11 cellular contexts compared by ENCODE assay signal in the genomic region with DNA sequence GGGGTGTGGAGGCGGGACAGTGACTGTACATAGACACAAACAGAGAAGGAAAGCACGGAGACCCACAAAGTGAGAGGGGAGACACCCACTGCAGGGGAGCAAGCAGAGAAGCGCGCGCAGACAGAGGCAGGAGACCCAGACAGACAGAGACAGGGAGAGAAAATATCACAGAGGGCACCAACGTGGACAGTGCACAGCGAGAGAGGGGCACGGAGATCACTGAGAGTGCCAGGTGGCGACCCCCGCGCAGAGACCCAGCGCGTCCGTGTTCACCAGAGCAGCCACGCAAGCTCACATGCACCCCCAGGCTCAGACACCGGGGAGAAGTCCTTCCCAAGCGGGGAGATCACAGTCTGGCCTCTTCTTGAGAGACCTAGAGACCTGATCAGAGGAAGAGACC. TPM values are rescaled to one million over a fixed set of nuclear protein-coding genes. Genes with fewer than 3 reads are reported as not detected.
DNase-seq lines count a peak whose midpoint lies in the region; ATAC-seq and TF ChIP-seq lines count a peak whose summit lies in the region.
"Had no signal": no experiment of that assay in that cellular context is flagged by ENCODE, and none has a peak within 500 bp of the region (broad histone marks: within the 10 kb centered on the region; RNA-seq: fewer than 3 reads in every experiment).

No MANE protein-coding gene starts in this region.

- no peak overlapping the region for H4K5ac ChIP-seq in H9 (ENCODE audit: insufficient read length, low read depth, low read length)

- no peak overlapping the region for H4K8ac ChIP-seq in H9 (replicated peaks; ENCODE audit: insufficient read length, low read depth, low read length)

- H3K56ac ChIP-seq in H9 (ENCODE audit: insufficient read length, low read depth, low read length), result no peak overlapping the region

- H3K27me3 ChIP-seq in AG04450 (ENCODE audit: control insufficient read depth, insufficient read depth, low read length), result peaks cover 10% of the 10 kb centered on the region
- peaks cover 3% of the 10 kb centered on the region; the same call in 1 of the 2 replicates for H3K27me3 ChIP-seq in H9 (ENCODE audit: insufficient read depth, low read length)

- CTCF ChIA-PET in AG04450 (lab: Charles Lee), result interaction anchor here (1.0 to 3.2 kb wide), 6 partner anchors 29 to 122 kb away, joined by 4 to 33 read pairs (median 5); no protein-coding TSS in a partner anchor

- H3K4me1 ChIP-seq in H9 (ENCODE audit: insufficient read depth, low read length) (peaks cover 4% of the 10 kb centered on the region; the same call in 1 of the 2 replicates), mesodermal cell (ENCODE audit: control insufficient read depth, insufficient read depth, low read length, poor library complexity, severe bottlenecking) (no peaks in the 10 kb centered on the region)

- H3K79me1 ChIP-seq in H9 (ENCODE audit: insufficient read depth, low read depth, low read length, poor library complexity, severe bottlenecking), result no peaks in the 10 kb centered on the region

- H3K4me3 Mint-ChIP-seq in H9 (peak overlapping the region; percentile 71 to 89), chondrocyte (ENCODE audit: unreplicated experiment) (peak overlapping the region; percentile 22), immature natural killer cell (peak overlapping the region in 1 of 5 donors; percentile 38)

- H2BK120ac ChIP-seq in H9 (ENCODE audit: low read depth, low read length, poor library complexity, severe bottlenecking), result no peak overlapping the region

- H2BK12ac ChIP-seq in H9 (ENCODE audit: insufficient read length, low read depth, low read length), result no peak overlapping the region

- no peak overlapping the region for H2BK20ac ChIP-seq in H9 (ENCODE audit: low read depth, low read length, poor library complexity, severe bottlenecking)

- H4K91ac ChIP-seq in H9 (ENCODE audit: insufficient read length, low read depth, low read length), result no peak overlapping the region

- H3K4me1 Mint-ChIP-seq in H9 (peaks cover 38 to 56% of the 10 kb centered on the region in 2 experiments), chondrocyte (ENCODE audit: low read depth) (peaks cover 20% of the 10 kb centered on the region), immature natural killer cell (peaks cover 24 to 29% of the 10 kb centered on the region in 2 donors)

- TF ChIP-seq CTCF in AG04450 (IDR thresholded peaks at IDR 0.05; ENCODE audit: low read depth, low read length), result no peak
- TF ChIP-seq CTCF in H9 (conservative IDR thresholded peaks at IDR 0.05), result no peak
- TF ChIP-seq CTCF in chondrocyte (IDR thresholded peaks at IDR 0.05), result no peak

- no peaks in the 10 kb centered on the region for H4K20me1 ChIP-seq in H9 (ENCODE audit: control insufficient read depth, insufficient read depth, insufficient read length)

- no peak overlapping the region for H2BK5ac ChIP-seq in H9 (ENCODE audit: insufficient read length, low read length)

- peaks cover 2% of the 10 kb centered on the region for H3K36me3 ChIP-seq in mesodermal cell (ENCODE audit: control insufficient read depth, insufficient read depth, low read length)

- no peak overlapping the region for H2AFZ ChIP-seq in H9 (ENCODE audit: low read length)

- no peak overlapping the region for H3K18ac ChIP-seq in H9 (ENCODE audit: insufficient read length, low read depth, low read length)

- peaks cover 0 to 6% (median 0%) of the 10 kb centered on the region in 3 experiments; a peak in 3 of 7 replicates for H3K36me3 Mint-ChIP-seq in H9 (ENCODE audit: insufficient read depth in 1 of 3, low read depth in 3 of 3)
- H3K36me3 Mint-ChIP-seq in chondrocyte (ENCODE audit: low read depth), result peaks cover 5% of the 10 kb centered on the region
- H3K36me3 Mint-ChIP-seq in immature natural killer cell, result peaks cover 4 to 6% (median 5%) of the 10 kb centered on the region in 3 donors

- no peak overlapping the region for H3T11ph ChIP-seq in H9 (ENCODE audit: low read length)

- H3K4me3 ChIP-seq in AG04450 (ENCODE audit: low read depth, low read length) (peak overlapping the region; percentile 59), mesodermal cell (ENCODE audit: extremely low read depth, insufficient read depth, low read length, poor library complexity, severe bottlenecking) (peak overlapping the region; percentile 68)

- H3K27me3 Mint-ChIP-seq in H9 (ENCODE audit: low read depth), result peaks cover 88% of the 10 kb centered on the region
- peaks cover 75% of the 10 kb centered on the region for H3K27me3 Mint-ChIP-seq in chondrocyte (ENCODE audit: low read depth)
- peaks cover 18 to 47% (median 25%) of the 10 kb centered on the region in 3 donors for H3K27me3 Mint-ChIP-seq in immature natural killer cell (ENCODE audit: low read depth in 3 of 3)

- ATAC-seq in activated CD4-positive, CD25-positive, alpha-beta regulatory T cell treated with anti-CD3 and anti-CD28 coated beads, Interleukin-2, amount 50 U/mL, for 24 hours, result no peak

- H3K79me2 ChIP-seq in H9 (ENCODE audit: insufficient read depth, low read length), result no peaks in the 10 kb centered on the region

- peak overlapping the region; percentile 95 for H3K4me2 ChIP-seq in H9 (ENCODE audit: insufficient read depth, insufficient read length, low read length)

- DNase-seq in AG04450 (ENCODE audit: low read depth, low spot score), result no peak
- DNase-seq in H9, result no peak
- DNase-seq in chondrocyte (ENCODE audit: low spot score), result no peak
- no peak for DNase-seq in NCI-H2107 treated with DMSO at 0.1 percent for 48 hours (lab: John Stamatoyannopoulos, UW; ENCODE audit: unreplicated experiment)
- DNase-seq in NCI-H526 treated with DMSO at 0.1 percent for 48 hours (lab: John Stamatoyannopoulos, UW), result no peak
- no peak for DNase-seq in immature natural killer cell
- DNase-seq: AML-193, GDM1 had no signal

- POLR2A ChIA-PET in AG04450 (lab: Yijun Ruan, JAX), result no interaction called here

- no peaks in the 10 kb centered on the region for H3K9me3 Mint-ChIP-seq in H9
- H3K9me3 Mint-ChIP-seq in chondrocyte (ENCODE audit: low read depth), result no peaks in the 10 kb centered on the region
- H3K9me3 Mint-ChIP-seq in immature natural killer cell, result peaks cover 0 to 5% (median 0%) of the 10 kb centered on the region in 6 donors

- no peak overlapping the region for H2BK15ac ChIP-seq in H9 (ENCODE audit: low read depth, low read length)

- WGBS in H9 (ENCODE audit: extremely low coverage, insufficient read length, low lambda C conversion rate), result no CpG with 5 or more reads among the region's 17 CpGs
- WGBS in mesodermal cell (ENCODE audit: insufficient coverage in 2 of 2), 2 experiments, result 36 to 38% methylated on average over 17 of the region's 17 CpGs

- peaks cover 28% of the 10 kb centered on the region for H3K23me2 ChIP-seq in H9 (ENCODE audit: insufficient read length, low read depth, low read length, poor library complexity, severe bottlenecking)

- H2AK5ac ChIP-seq in H9 (ENCODE audit: insufficient read length, low read length), result no peak overlapping the region

- no peak overlapping the region for H3K23ac ChIP-seq in H9 (ENCODE audit: insufficient read length, low read depth, low read length)

- no peak overlapping the region for H3K4ac ChIP-seq in H9 (ENCODE audit: low read depth, low read length)

- H3K9me3 ChIP-seq in AG04450 (ENCODE audit: control insufficient read depth, insufficient read depth, low read length) (no peaks in the 10 kb centered on the region; the same call in 1 of the 2 replicates), H9 (ENCODE audit: control insufficient read depth, low read depth, low read length) (no peaks in the 10 kb centered on the region), mesodermal cell (ENCODE audit: control insufficient read depth, low read length) (no peaks in the 10 kb centered on the region)

- H3K27ac ChIP-seq in AG04450 (ENCODE audit: low read depth, low read length) (no peak overlapping the region), H9 (ENCODE audit: insufficient read length, low read depth, low read length) (no peak overlapping the region), mesodermal cell (ENCODE audit: low read depth, low read length, severe bottlenecking) (no peak overlapping the region)

- no peak overlapping the region for H3K9ac ChIP-seq in H9 (ENCODE audit: extremely low read depth, insufficient read length, low read length)

- H3K27ac Mint-ChIP-seq in H9 (no peak overlapping the region), chondrocyte (ENCODE audit: unreplicated experiment) (no peak overlapping the region), immature natural killer cell (no peak overlapping the region)

- no peak overlapping the region; the same call in 1 of the 2 replicates for H3K14ac ChIP-seq in H9 (ENCODE audit: insufficient read depth, low read length)

RNA-seq across cellular contexts. Expression of a gene that starts 1.4 kb away (rescaled TPM):
- polyA plus RNA-seq in AG04450 (2011; rRNA removed) (8.6 and 9.3 TPM in 2 replicates), immature natural killer cell (not detected)
- 4.0 and 4.5 TPM in 2 replicates for polyA minus RNA-seq in AG04450 (2011; rRNA and poly(A)+ RNA removed)
- total RNA-seq in H9 (2021) (22.1 and 22.7 TPM in 2 replicates), chondrocyte (not detected in 3 replicates)
- polyA plus RNA-seq in mesodermal cell (2013, experiment 1 of 2), result 60.5 TPM
- polyA plus RNA-seq in mesodermal cell (2013, experiment 2 of 2), result 35.9 TPM
- total RNA-seq: left colon had no signal

RNA-seq across cellular contexts. Expression of a gene that starts 25.7 kb away (rescaled TPM):
- polyA plus RNA-seq in AG04450 (2011; rRNA removed) (0.09 and 0.14 TPM in 2 replicates), immature natural killer cell (not detected)
- not detected in 2 replicates for polyA minus RNA-seq in AG04450 (2011; rRNA and poly(A)+ RNA removed)
- total RNA-seq in H9 (2021) (7.1 and 8.8 TPM in 2 replicates), chondrocyte (0.15 to 0.56 TPM in 2 of 3 replicates, not detected in the other)
- 1.5 TPM for polyA plus RNA-seq in mesodermal cell (2013, experiment 1 of 2)
- polyA plus RNA-seq in mesodermal cell (2013, experiment 2 of 2), result 0.71 TPM

RNA-seq across cellular contexts. Expression of a gene that starts 40.0 kb away (rescaled TPM):
- polyA plus RNA-seq in AG04450 (2011; rRNA removed) (39.3 and 71.0 TPM in 2 replicates), immature natural killer cell (10 to 100 TPM; 20.1 to 40.5 (median 34.0) TPM)
- polyA minus RNA-seq in AG04450 (2011; rRNA and poly(A)+ RNA removed), result 70.6 and 76.6 TPM in 2 replicates
- total RNA-seq in H9 (2021) (116 and 123 TPM in 2 replicates), chondrocyte (184 to 293 TPM (median 292 TPM) in 3 replicates)
- 78.4 TPM for polyA plus RNA-seq in mesodermal cell (2013, experiment 1 of 2)
- polyA plus RNA-seq in mesodermal cell (2013, experiment 2 of 2), result 65.5 TPM

RNA-seq across cellular contexts. Expression of a gene that starts 55.0 kb away (rescaled TPM):
- polyA plus RNA-seq in AG04450 (2011; rRNA removed) (0.33 and 0.52 TPM in 2 replicates), immature natural killer cell (not detected)
- polyA minus RNA-seq in AG04450 (2011; rRNA and poly(A)+ RNA removed), result 0.32 and 0.61 TPM in 2 replicates
- total RNA-seq in H9 (2021) (6.0 and 7.1 TPM in 2 replicates), chondrocyte (0.05 TPM in 1 of 3 replicates, not detected in the others)
- 4.6 TPM for polyA plus RNA-seq in mesodermal cell (2013, experiment 1 of 2)
- 3.3 TPM for polyA plus RNA-seq in mesodermal cell (2013, experiment 2 of 2)

Comparison
In these comparisons a context has a peak if more than half of its experiments do, and no peak if none do; other contexts are left out.
1. RNA of a gene that starts 1.4 kb away (total RNA-seq): 22.1 to 22.7 TPM in H9; not detected in chondrocyte; every median in the first group is over 10 times any median in the second.